Comparison of ENCODE assay signal across 12 cellular contexts in the genomic region with DNA sequence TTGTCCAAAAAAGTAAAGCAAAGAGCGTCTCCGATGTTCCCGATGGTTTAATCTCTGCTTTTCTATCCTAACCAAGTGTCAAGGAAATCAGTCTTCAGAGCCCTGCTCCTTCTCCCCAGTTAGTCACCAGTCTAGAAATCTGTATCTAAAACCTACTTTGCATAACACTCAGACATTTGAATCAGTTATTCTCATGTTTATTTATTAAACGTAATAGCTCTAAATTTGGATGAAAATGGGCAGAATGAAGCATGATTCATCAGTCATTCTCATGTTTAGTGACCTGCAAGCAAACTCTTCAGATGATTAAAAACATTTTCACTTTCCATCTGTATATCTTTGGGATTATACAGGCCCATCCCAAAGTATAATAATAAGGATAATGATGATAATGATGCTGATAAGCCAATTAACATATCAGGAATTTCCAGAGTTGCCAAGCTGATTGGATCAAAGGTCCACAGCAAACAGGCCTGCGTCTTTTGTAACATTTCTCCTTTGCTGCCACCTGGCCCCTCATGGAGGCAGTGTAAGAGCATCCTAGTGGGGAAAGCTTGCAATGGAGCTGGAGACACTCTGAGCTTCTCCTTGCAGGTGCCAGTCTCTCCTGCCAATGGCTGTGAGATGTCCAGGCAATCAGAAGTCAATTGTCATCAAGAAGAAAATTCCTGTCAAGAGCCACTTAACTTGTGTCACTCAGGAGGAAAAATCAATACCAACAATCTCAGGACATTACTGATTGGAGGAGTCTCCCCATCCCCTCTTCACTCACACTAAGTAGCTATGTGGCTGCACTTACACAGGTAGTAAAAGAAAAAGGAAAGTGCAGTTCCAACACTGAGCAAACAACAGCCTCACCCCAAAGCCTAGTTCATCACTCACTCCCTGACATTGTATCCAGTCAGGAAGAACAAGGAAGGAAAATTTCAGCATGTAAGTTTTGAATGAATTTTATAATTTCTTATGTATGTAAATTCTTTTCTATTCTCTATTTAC.
DNase-seq lines count a peak whose midpoint lies in the region; ATAC-seq, FAIRE-seq and TF ChIP-seq lines count a peak whose summit lies in the region.
"Had no signal": no experiment of that assay in that cellular context is flagged by ENCODE, and none has a peak within 500 bp of the region (broad histone marks: within the 10 kb centered on the region; RNA-seq: fewer than 3 reads in every experiment).

No MANE protein-coding gene starts in this region.

- H2BK120ac ChIP-seq in H1 (replicated peaks; ENCODE audit: low read depth, low read length), result no peak overlapping the region

- H2AFZ ChIP-seq in H1 (ENCODE audit: low read length), result no peak overlapping the region; the same call in 1 of the 2 replicates
- H2AFZ ChIP-seq: PC-9 had no signal

- no peak overlapping the region for H3K9ac ChIP-seq in H1 (replicated peaks in 1 of 4; ENCODE audit: extremely low read depth in 1 of 4, low read depth in 3 of 4, low read length in 3 of 4)

- H3K23me2 ChIP-seq in H1 (ENCODE audit: low read depth, low read length), result no peaks in the 10 kb centered on the region

- H3K4me1 ChIP-seq in Caco-2 (no peaks in the 10 kb centered on the region), H1 (replicated peaks in 1 of 4; ENCODE audit: control insufficient read depth in 3 of 4, insufficient read depth in 4 of 4, low read length in 3 of 4) (peaks cover 0 to 10% (median 3%) of the 10 kb centered on the region in 4 experiments; a peak in 5 of 7 replicates), upper lobe of left lung (no peaks in the 10 kb centered on the region)
- H3K4me1 ChIP-seq: ascending aorta had no signal

- H3K27ac Mint-ChIP-seq in Caco-2 (ENCODE audit: unreplicated experiment), result no peak overlapping the region

- no peak overlapping the region for H3K56ac ChIP-seq in H1 (replicated peaks; ENCODE audit: insufficient read length, low read depth, low read length)

- 45% methylated on average over 5 of the region's 5 CpGs; no CpG with 5 or more reads in 1 of the 2 experiments for WGBS in H1 (ENCODE audit: extremely low coverage in 1 of 2, insufficient coverage in 1 of 2, insufficient read length in 1 of 2, insufficient replicate concordance in 2 of 2, low coverage in 1 of 2, low lambda C conversion rate in 2 of 2, missing lambda C conversion rate in 1 of 2), 2 experiments
- 67 to 69% methylated on average over 5 of the region's 5 CpGs for WGBS in upper lobe of left lung, 2 donors

- no peaks in the 10 kb centered on the region for H3K79me2 ChIP-seq in H1 (ENCODE audit: control insufficient read depth in 1 of 2, insufficient read depth in 2 of 2, low read length in 2 of 2)

- peak; percentile 61 to 67 for TF ChIP-seq RAD21 in H1 (IDR thresholded peaks at IDR 0.05 in 1 of 2, conservative IDR thresholded peaks at IDR 0.05 in 1 of 2; ENCODE audit: low read depth in 2 of 2, low read length in 2 of 2)

- H3K27me3 ChIP-seq in Caco-2 (replicated peaks; ENCODE audit: control insufficient read depth, insufficient read depth, low read length) (no peaks in the 10 kb centered on the region), H1 (replicated peaks in 1 of 4; ENCODE audit: control insufficient read depth in 3 of 4, extremely low read depth in 1 of 4, insufficient read depth in 3 of 4, low read length in 3 of 4) (no peaks in the 10 kb centered on the region), upper lobe of left lung (no peaks in the 10 kb centered on the region)
- H3K27me3 ChIP-seq: ascending aorta had no signal

- H3K4me3 ChIP-seq in Caco-2 (ENCODE audit: low read depth, low read length) (no peak overlapping the region), H1 (ENCODE audit: extremely low read depth in 1 of 4, insufficient read depth in 2 of 4, low read depth in 3 of 4, low read length in 4 of 4) (no peak overlapping the region; a peak in 1 of 8 replicates), upper lobe of left lung (no peak overlapping the region)
- H3K4me3 ChIP-seq: ascending aorta, PC-9, skin epidermis had no signal

- no peak overlapping the region for H4K8ac ChIP-seq in H1 (ENCODE audit: extremely low read depth, insufficient read depth, low read length)

- H3K79me1 ChIP-seq in H1 (ENCODE audit: low read depth, low read length), result no peaks in the 10 kb centered on the region

- no peak overlapping the region for H2BK12ac ChIP-seq in H1 (ENCODE audit: low read depth, low read length)

- intact Hi-C loops in Caco-2 (cut with micrococcal nuclease; ENCODE audit: unreplicated experiment), result loop anchor here (1.0 to 5.0 kb wide), 2 partner anchors 49 to 56 kb away; no protein-coding TSS in a partner anchor

- H3K27me3 Mint-ChIP-seq in Caco-2 (ENCODE audit: insufficient read depth, unreplicated experiment), result no peaks in the 10 kb centered on the region

- TF ChIP-seq EP300 in H1 (IDR thresholded peaks at IDR 0.05; ENCODE audit: borderline replicate concordance in 1 of 2, low read depth in 2 of 2, low read length in 2 of 2), result no peak
- TF ChIP-seq EP300 in upper lobe of left lung (IDR thresholded peaks at IDR 0.05), result no peak

- H3K9me3 ChIP-seq in Caco-2 (no peaks in the 10 kb centered on the region), H1 (ENCODE audit: insufficient read depth in 2 of 2, low read depth in 1 of 2, low read length in 1 of 2) (no peaks in the 10 kb centered on the region), upper lobe of left lung (no peaks in the 10 kb centered on the region)
- H3K9me3 ChIP-seq: ascending aorta had no signal

- H3K27ac ChIP-seq in H1 (ENCODE audit: low read depth, low read length) (no peak overlapping the region), upper lobe of left lung (no peak overlapping the region)
- H3K27ac ChIP-seq: ascending aorta, PC-9, skin epidermis had no signal

- H2BK20ac ChIP-seq in H1 (ENCODE audit: low read length), result no peak overlapping the region

- peak; percentile 47 for ATAC-seq in GM18909 (IDR thresholded peaks at IDR 0.05; ENCODE audit: poor library complexity, unreplicated experiment)
- no peak for ATAC-seq in HG03097 (IDR thresholded peaks at IDR 0.05; ENCODE audit: low FRiP score, unreplicated experiment)
- ATAC-seq in upper lobe of left lung (ENCODE audit: low FRiP score in 2 of 2), result no peak

- H3K4ac ChIP-seq in H1 (replicated peaks; ENCODE audit: insufficient read length, low read depth, low read length), result no peak overlapping the region

- no TSS peak for BruUV-seq in Caco-2 (replicated peaks; lab: Mats Ljungman, UMichigan)

- H3K36me3 ChIP-seq in Caco-2 (ENCODE audit: control insufficient read depth, insufficient read depth, low read length) (no peaks in the 10 kb centered on the region), H1 (ENCODE audit: control insufficient read depth in 2 of 4, insufficient read depth in 4 of 4, low read length in 3 of 4) (no peaks in the 10 kb centered on the region), upper lobe of left lung (no peaks in the 10 kb centered on the region)
- H3K36me3 ChIP-seq: ascending aorta had no signal

- peak; percentile 62 for FAIRE-seq in H1 (lab: Jason Lieb, UNC)
- FAIRE-seq: TTC549 had no signal

- no peaks in the 10 kb centered on the region for H3K36me3 Mint-ChIP-seq in Caco-2 (ENCODE audit: insufficient read depth, unreplicated experiment)

- H3K14ac ChIP-seq in H1 (ENCODE audit: insufficient read length), result no peak overlapping the region

- H3K4me3 Mint-ChIP-seq in Caco-2 (ENCODE audit: unreplicated experiment), result no peak overlapping the region

- no peak overlapping the region for H4K91ac ChIP-seq in H1 (replicated peaks; ENCODE audit: insufficient read length, low read length)

- H3K9me3 Mint-ChIP-seq in Caco-2 (ENCODE audit: unreplicated experiment), result peaks cover 23% of the 10 kb centered on the region

- H2AK5ac ChIP-seq in H1 (ENCODE audit: low read depth, low read length), result no peak overlapping the region

- H3K23ac ChIP-seq in H1 (ENCODE audit: insufficient read length), result no peak overlapping the region

- peak overlapping the region in 1 of 2 experiments; percentile 24; a peak in 2 of 4 replicates for H3K4me2 ChIP-seq in H1 (ENCODE audit: insufficient read depth in 1 of 2, low read depth in 2 of 2, low read length in 2 of 2)
- H3K4me2 ChIP-seq: PC-9 had no signal

- DNase-seq in Caco-2 (peak; percentile 31 to 35), NCI-H1092 (lab: John Stamatoyannopoulos, UW) (peak; percentile 52), H1 (ENCODE audit: low read depth in 1 of 2, low spot score in 2 of 2) (peak; percentile 23 to 53), foreskin melanocyte (no peak), upper lobe of left lung (no peak)
- DNase-seq in activated CD4-positive, alpha-beta T cell treated with anti-CD3 and anti-CD28 coated beads, Interleukin-2, amount 50 U/mL, for 48 hours, result no peak
- DNase-seq: PC-9 had no signal

- POLR2A ChIA-PET in Caco-2 (lab: Charles Lee), result no interaction called here
- POLR2A ChIA-PET in H1 (lab: Charles Lee; ENCODE audit: partially characterized antibody), result no interaction called here

- H3K18ac ChIP-seq in H1 (ENCODE audit: extremely low read depth, low read length), result no peak overlapping the region

- TF ChIP-seq CTCF in Caco-2 (IDR thresholded peaks at IDR 0.05; ENCODE audit: insufficient read depth in 1 of 2, low read depth in 1 of 2, low read length in 1 of 2, severe bottlenecking in 1 of 2, unreplicated experiment in 1 of 2) (peak; percentile 26 to 55), H1 (IDR thresholded peaks at IDR 0.05; ENCODE audit: control extremely low read depth in 1 of 3, insufficient read depth in 1 of 3, low read depth in 1 of 3, low read length in 3 of 3) (peak; percentile 42 to 86 (median 69)), upper lobe of left lung (IDR thresholded peaks at IDR 0.05) (no peak)

- no peak overlapping the region for H2BK15ac ChIP-seq in H1 (ENCODE audit: low read length)

- peaks cover 6% of the 10 kb centered on the region for H3K4me1 Mint-ChIP-seq in Caco-2 (ENCODE audit: low read depth, unreplicated experiment)

- no peak overlapping the region for H2BK5ac ChIP-seq in H1 (ENCODE audit: low read depth, low read length)

- H4K20me1 ChIP-seq in H1 (replicated peaks in 1 of 2; ENCODE audit: control insufficient read depth in 1 of 2, insufficient read depth in 2 of 2, low read length in 2 of 2), result no peaks in the 10 kb centered on the region

- TF ChIP-seq POLR2A in H1 (IDR thresholded peaks at IDR 0.05; ENCODE audit: control extremely low read depth in 1 of 2, low read depth in 2 of 2, low read length in 2 of 2) (no peak), upper lobe of left lung (IDR thresholded peaks at IDR 0.05) (no peak)

- H4K5ac ChIP-seq in H1 (ENCODE audit: insufficient read length, low read depth, low read length), result no peak overlapping the region

- CTCF ChIA-PET in Caco-2 (lab: Charles Lee), result interaction anchor here (0.5 to 1.4 kb wide), 9 partner anchors 48 to 274 kb away, joined by 3 to 8 read pairs (median 3); partner anchors contain the start of gene IGSF11
- CTCF ChIA-PET in H1 (lab: Charles Lee; ENCODE audit: partially characterized antibody), result interaction anchor here (0.5 to 2.9 kb wide), 22 partner anchors 11 to 542 kb away, joined by 3 to 13 read pairs (median 3); no protein-coding TSS in a partner anchor

TF ChIP-seq in H1, 55 proteins besides CTCF, POLR2A, EP300 and RAD21 (continues in another document):
- TF ChIP-seq JUND (IDR thresholded peaks at IDR 0.05; ENCODE audit: low read length), result peak; percentile 28; the same call in 1 of the 2 replicates
- TF ChIP-seq YY1 (IDR thresholded peaks at IDR 0.05; ENCODE audit: low read depth, low read length), result peak; percentile 62; the same call in 1 of the 2 replicates
- no peak for TF ChIP-seq EGR1 (IDR thresholded peaks at IDR 0.05; ENCODE audit: borderline replicate concordance, low read depth, low read length)

Comparison
In these comparisons a context has a peak if more than half of its experiments do, and no peak if none do; other contexts are left out.
1. DNase-seq: peak in Caco-2 (2 of 2), NCI-H1092 (single experiment) and H1 (2 of 2); none in foreskin melanocyte (single experiment), activated CD4-positive, alpha-beta T cell treated with anti-CD3 and anti-CD28 coated beads, Interleukin-2, amount 50 U/mL, for 48 hours (0 of 2) and upper lobe of left lung (0 of 2).
2. CTCF ChIP-seq: peak in Caco-2 (2 of 2) and H1 (3 of 3); none in upper lobe of left lung (0 of 6).